Comparison of ENCODE assay signal across 20 cellular contexts in the genomic region with DNA sequence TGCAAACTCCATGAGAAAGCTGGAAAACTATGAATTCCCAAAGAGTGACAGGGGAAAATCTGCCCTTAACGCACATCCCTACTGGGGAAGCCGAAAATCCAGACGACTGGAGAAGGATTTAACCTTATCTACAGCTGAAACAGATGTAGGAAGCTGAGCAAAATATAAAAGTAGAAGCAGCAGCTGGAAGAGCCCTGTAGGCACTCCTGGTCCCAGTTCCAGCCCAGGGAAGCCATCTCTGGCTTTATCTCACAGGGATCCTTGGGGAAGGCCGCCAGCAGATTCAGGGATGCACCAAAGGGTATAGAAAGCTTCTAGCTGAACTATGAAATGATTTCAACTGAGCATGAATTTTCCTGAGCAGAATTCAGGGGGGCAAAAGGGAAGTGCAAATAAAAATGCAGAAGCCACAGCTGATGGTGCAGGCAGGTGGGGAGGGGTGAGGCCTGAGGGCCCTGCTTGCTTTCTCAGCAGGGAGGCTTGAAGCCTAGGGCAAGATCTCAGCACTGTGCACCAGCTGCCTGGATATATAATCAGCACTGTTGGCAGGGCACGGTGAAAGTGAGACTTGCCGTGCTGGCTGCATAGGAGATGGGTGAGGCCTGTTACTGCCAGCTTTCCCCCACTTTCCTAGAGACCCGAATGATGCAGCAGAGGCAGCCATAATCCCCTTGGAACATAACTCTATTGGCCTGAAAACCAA.
A peak's percentile ranks its signal among the peaks of the same experiment; 100 is the strongest.
DNase-seq lines count a peak whose midpoint lies in the region; ATAC-seq, FAIRE-seq and TF ChIP-seq lines count a peak whose summit lies in the region.
"Had no signal": no experiment of that assay in that cellular context is flagged by ENCODE, and none has a peak within 500 bp of the region (broad histone marks: within the 10 kb centered on the region; RNA-seq: fewer than 3 reads in every experiment).

No MANE protein-coding gene starts in this region.

- no peak overlapping the region for H3K4me3 Mint-ChIP-seq in endodermal cell
- H3K4me3 Mint-ChIP-seq: CD8-positive, alpha-beta T cell had no signal

- H3K36me3 Mint-ChIP-seq in endodermal cell (ENCODE audit: low read depth), result no peaks in the 10 kb centered on the region
- H3K36me3 Mint-ChIP-seq: CD8-positive, alpha-beta T cell had no signal

- intact Hi-C loops in K562 (cut with micrococcal nuclease), result no loop called here

- POLR2A ChIA-PET in K562 (lab: Yijun Ruan, JAX), result no interaction called here

- no peak for ATAC-seq in K562
- ATAC-seq: CD8-positive, alpha-beta T cell had no signal

- no peaks in the 10 kb centered on the region for H3F3A ChIP-seq in MM.1S (ENCODE audit: insufficient read depth, low read length)

- TF ChIP-seq CTCF in K562 (IDR thresholded peaks at IDR 0.05 in 2 of 3, conservative IDR thresholded peaks at IDR 0.05 in 1 of 3; ENCODE audit: insufficient read depth in 2 of 3, low read depth in 1 of 3, low read length in 3 of 3), result no peak
- no peak for TF ChIP-seq CTCF in MM.1S (IDR thresholded peaks at IDR 0.05; ENCODE audit: low read length)
- TF ChIP-seq CTCF in endodermal cell (conservative IDR thresholded peaks at IDR 0.05), result no peak

- CTCF ChIA-PET in K562 (lab: Yijun Ruan, JAX; ENCODE audit: low intra/inter-chr PET ratio), result no interaction called here

- H3K27ac Mint-ChIP-seq in endodermal cell, result no peak overlapping the region
- H3K27ac Mint-ChIP-seq: CD8-positive, alpha-beta T cell had no signal

- DNase-seq in DMS 273 (lab: John Stamatoyannopoulos, UW; ENCODE audit: unreplicated experiment) (peak; percentile 86), NCI-H2081 treated with DMSO at 0.1 percent for 48 hours (lab: John Stamatoyannopoulos, UW) (peak; percentile 40), NCI-H748 (lab: John Stamatoyannopoulos, UW; ENCODE audit: unreplicated experiment) (peak; percentile 78), K562 (ENCODE audit: extremely low read depth in 1 of 4, low spot score in 3 of 4) (no peak), MM.1S (no peak), endodermal cell (no peak), T-helper 2 cell (no peak), NK-92 (lab: John Stamatoyannopoulos, UW; ENCODE audit: unreplicated experiment) (no peak)
- DNase-seq: ACHN; CD8-positive, alpha-beta T cell; EL; Kasumi-1; NCI-H1436; NCI-H2107; NCI-H526; SHP77 treated with DMSO at 0.1 percent for 48 hours; SW 1271; T-helper 9 cell had no signal

- no peaks in the 10 kb centered on the region for H4K20me1 ChIP-seq in K562 (replicated peaks; ENCODE audit: control insufficient read depth, insufficient read depth, low read length)
- H4K20me1 ChIP-seq in MM.1S (ENCODE audit: insufficient read depth, low read length), result no peaks in the 10 kb centered on the region

- H3K9ac ChIP-seq in K562 (ENCODE audit: insufficient read depth in 1 of 2, low read depth in 2 of 2, low read length in 2 of 2), result no peak overlapping the region
- H3K9ac ChIP-seq in MM.1S (ENCODE audit: low read length), result no peak overlapping the region
- no peak overlapping the region for H3K9ac ChIP-seq in endodermal cell (ENCODE audit: extremely low read depth, low read length, poor library complexity, severe bottlenecking)

- no TSS peak for BruUV-seq in K562 (replicated peaks; lab: Mats Ljungman, UMichigan)

- H3K4me1 ChIP-seq in K562 (replicated peaks in 1 of 2; ENCODE audit: control insufficient read depth in 2 of 2, insufficient read depth in 2 of 2, low read length in 2 of 2), result no peaks in the 10 kb centered on the region
- H3K4me1 ChIP-seq in MM.1S (ENCODE audit: low read length), result no peaks in the 10 kb centered on the region
- no peaks in the 10 kb centered on the region for H3K4me1 ChIP-seq in endodermal cell (ENCODE audit: control insufficient read depth, insufficient read depth, low read length)
- H3K4me1 ChIP-seq: HAP-1 had no signal

- no peak overlapping the region for H3K4me2 ChIP-seq in K562 (ENCODE audit: insufficient read depth, low read length)
- H3K4me2 ChIP-seq in MM.1S (ENCODE audit: low read depth, low read length), result no peak overlapping the region

- no peaks in the 10 kb centered on the region for H3K9me3 Mint-ChIP-seq in endodermal cell

- H3K27ac ChIP-seq in K562 (ENCODE audit: extremely low read depth, low read depth, low read length) (no peak overlapping the region), MM.1S (ENCODE audit: low read length) (no peak overlapping the region), endodermal cell (ENCODE audit: low read depth, low read length) (no peak overlapping the region)

- no peak for TF ChIP-seq POLR2A in K562 (conservative IDR thresholded peaks at IDR 0.05)

- H3K79me2 ChIP-seq in K562 (ENCODE audit: control insufficient read depth, insufficient read depth, low read length) (no peaks in the 10 kb centered on the region), MM.1S (ENCODE audit: low read length) (no peaks in the 10 kb centered on the region)

- WGBS in K562 (ENCODE audit: insufficient coverage, low coverage, missing lambda C conversion rate), result 20% methylated on average over 7 of the region's 7 CpGs
- 60 to 66% methylated on average over 3 to 7 of the region's 7 CpGs for WGBS in endodermal cell (ENCODE audit: insufficient coverage in 1 of 2, insufficient read length in 1 of 2), 2 experiments

- H3K4me3 ChIP-seq in K562, result no peak overlapping the region
- no peak overlapping the region for H3K4me3 ChIP-seq in MM.1S (ENCODE audit: low read length)
- no peak overlapping the region for H3K4me3 ChIP-seq in endodermal cell (ENCODE audit: low read length)
- H3K4me3 ChIP-seq: HAP-1 had no signal

- H3K36me3 ChIP-seq in K562 (ENCODE audit: control insufficient read depth, insufficient read depth, low read length) (no peaks in the 10 kb centered on the region), MM.1S (replicated peaks; ENCODE audit: insufficient read depth, low read length) (no peaks in the 10 kb centered on the region), endodermal cell (ENCODE audit: control insufficient read depth, insufficient read depth, low read length) (no peaks in the 10 kb centered on the region)
- H3K36me3 ChIP-seq: HAP-1 had no signal

- H3K4me1 Mint-ChIP-seq in endodermal cell, result no peaks in the 10 kb centered on the region

- H2AFZ ChIP-seq in K562 (ENCODE audit: low read depth, low read length) (peak overlapping the region; percentile 35; the same call in 1 of the 2 replicates), MM.1S (ENCODE audit: low read length) (no peak overlapping the region)

- H3K9me3 ChIP-seq in K562 (replicated peaks; ENCODE audit: control insufficient read depth, insufficient read depth, low read depth, low read length), result no peaks in the 10 kb centered on the region
- no peaks in the 10 kb centered on the region for H3K9me3 ChIP-seq in MM.1S (replicated peaks; ENCODE audit: insufficient read depth, low read length)
- H3K9me3 ChIP-seq in endodermal cell (ENCODE audit: control insufficient read depth, low read length), result no peaks in the 10 kb centered on the region
- H3K9me3 ChIP-seq: HAP-1 had no signal

- no peak for FAIRE-seq in K562 (lab: Jason Lieb, UNC)
- FAIRE-seq: RCC 7860 had no signal

- in situ Hi-C loops in K562 (cut with MboI), result no loop called here

- TF ChIP-seq RAD21 in K562 (CRISPR knock-in tag; conservative IDR thresholded peaks at IDR 0.05 in 1 of 2, IDR thresholded peaks at IDR 0.05 in 1 of 2), result no peak

- H3K27me3 Mint-ChIP-seq in endodermal cell (ENCODE audit: insufficient read depth), result no peaks in the 10 kb centered on the region

- H3K27me3 ChIP-seq in K562 (ENCODE audit: control insufficient read depth in 2 of 2, insufficient read depth in 2 of 2, low read length in 2 of 2), result no peaks in the 10 kb centered on the region
- H3K27me3 ChIP-seq in MM.1S (replicated peaks; ENCODE audit: insufficient read depth, low read length), result no peaks in the 10 kb centered on the region
- H3K27me3 ChIP-seq in endodermal cell (ENCODE audit: control insufficient read depth, insufficient read depth, low read length, poor library complexity, severe bottlenecking), result no peaks in the 10 kb centered on the region

- no peaks in the 10 kb centered on the region for H3K9me2 ChIP-seq in MM.1S (replicated peaks; ENCODE audit: insufficient read depth, low read length)

- no peak for TF ChIP-seq EP300 in K562 (IDR thresholded peaks at IDR 0.05; ENCODE audit: low read length)

- H3K9me1 ChIP-seq in K562 (ENCODE audit: control insufficient read depth, insufficient read depth, low read length), result no peaks in the 10 kb centered on the region

TF ChIP-seq in K562, 482 proteins besides CTCF, POLR2A, EP300 and RAD21:
- no peak for TF ChIP-seq POLR2B (IDR thresholded peaks at IDR 0.05; ENCODE audit: low read depth, partially characterized antibody)
- no peak for TF ChIP-seq ARID4B (CRISPR knock-in tag; IDR thresholded peaks at IDR 0.05)
- TF ChIP-seq ARID1B (IDR thresholded peaks at IDR 0.05), result no peak

Comparison
In these comparisons a context has a peak if more than half of its experiments do, and no peak if none do; other contexts are left out.
1. DNase-seq: peak in DMS 273 (single experiment), NCI-H2081 treated with DMSO at 0.1 percent for 48 hours (single experiment) and NCI-H748 (single experiment); none in K562 (0 of 4), MM.1S (single experiment), endodermal cell (single experiment), T-helper 2 cell (0 of 5) and NK-92 (single experiment).